ENCODE assay signal across 18 cellular contexts in the genomic region with DNA sequence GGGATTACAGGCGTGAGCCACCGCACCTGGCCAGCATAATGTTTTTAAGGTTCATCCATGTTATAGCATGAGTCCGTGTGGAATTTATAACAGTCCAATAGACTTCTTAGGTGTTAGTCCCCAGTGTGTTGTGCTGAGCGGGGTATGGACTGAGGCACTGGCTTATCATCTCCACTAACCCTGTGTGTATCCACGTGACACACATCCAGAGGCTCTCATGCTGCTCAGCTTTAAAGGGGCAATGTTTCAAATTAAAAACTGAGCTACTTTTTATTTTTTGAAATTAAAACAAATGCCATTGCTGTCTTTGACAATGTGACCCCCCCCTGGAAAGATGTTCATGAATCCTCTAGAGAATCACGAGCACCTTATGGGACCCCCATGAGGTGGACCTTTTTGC. TPM values are rescaled to one million over a fixed set of nuclear protein-coding genes. Genes with fewer than 3 reads are reported as not detected.
"Had no signal": no experiment of that assay in that cellular context is flagged by ENCODE, and none has a peak within 500 bp of the region (broad histone marks: within the 10 kb centered on the region; RNA-seq: fewer than 3 reads in every experiment).

No MANE protein-coding gene starts in this region.

- H3K9ac ChIP-seq: neural progenitor cell, parathyroid adenoma had no signal

- ATAC-seq: left lobe of liver; stimulated activated memory B cell treated with anti-CD40 and anti-IgM and Interleukin-4, amounts not matched to agents 10 μg/mL and 1 μg/mL and 100 μg/mL, for 72 hours had no signal

- H3K27me3 ChIP-seq: adrenal gland, neural progenitor cell had no signal

- H3K9me3 ChIP-seq: adrenal gland, esophagus squamous epithelium had no signal

- H3K4me3 ChIP-seq: adrenal gland, esophagus squamous epithelium, neural progenitor cell, tibial artery had no signal

- H3K4me2 ChIP-seq: neural progenitor cell had no signal

- H2AFZ ChIP-seq: parathyroid adenoma had no signal

- H3K4me1 ChIP-seq: esophagus squamous epithelium, neural progenitor cell, parathyroid adenoma, tibial artery had no signal

- H3K79me2 ChIP-seq: parathyroid adenoma had no signal

- H3K27ac ChIP-seq: adrenal gland, esophagus squamous epithelium, neural progenitor cell, parathyroid adenoma, tibial artery had no signal

- DNase-seq: activated B cell treated with CpG ODN at 0.5 μM for 24 hours; activated CD4-positive, alpha-beta T cell treated with anti-CD3 and anti-CD28 coated beads for 48 hours; activated CD8-positive, alpha-beta T cell treated with anti-CD3 and anti-CD28 coated beads for 36 hours; activated effector memory CD4-positive, alpha-beta T cell treated with Interleukin-2 at 50 U/mL for 16 hours; activated T-cell treated with anti-CD3 and anti-CD28 coated beads, Interleukin-2, amount 50 U/mL, for 4 hours; adrenal gland; esophagus squamous epithelium; hippocampal formation; stimulated activated CD4-positive, alpha-beta T cell treated with anti-CD3 and anti-CD28 coated beads, Interleukin-12 subunit alpha, Interleukin-12 subunit beta, amount 100 ng/mL, for 4 hours; T-helper 2 cell; tibial artery had no signal

- H3K36me3 ChIP-seq: adrenal gland, esophagus squamous epithelium, neural progenitor cell, tibial artery had no signal

- FAIRE-seq: colon, keratinocyte had no signal

RNA-seq across cellular contexts. Expression of a gene that starts 54.3 kb away (rescaled TPM):
- total RNA-seq: lung microvascular endothelial cell had no signal
